ENCODE assay signal across 15 cellular contexts in genomic region chr16:73051216-73051615, GRCh38. TPM values are rescaled to one million over a fixed set of nuclear protein-coding genes. Genes with fewer than 3 reads are reported as not detected.
A peak's percentile ranks its signal among the peaks of the same experiment; 100 is the strongest.
DNase-seq lines count a peak whose midpoint lies in the region; ATAC-seq, FAIRE-seq and TF ChIP-seq lines count a peak whose summit lies in the region.
"Had no signal": no experiment of that assay in that cellular context is flagged by ENCODE, and none has a peak within 500 bp of the region (broad histone marks: within the 10 kb centered on the region; RNA-seq: fewer than 3 reads in every experiment).

No MANE protein-coding gene starts in this region.

- no peak for FAIRE-seq in HepG2 (lab: Jason Lieb, UNC)

- ATAC-seq in HepG2: no peak
- ATAC-seq: activated CD8-positive, alpha-beta T cell treated with anti-CD3 and anti-CD28 coated beads, Interleukin-2, amount 10 ng/mL, durations not matched to agents 7 days and 5 days had no signal

- TF ChIP-seq POLR2A in HepG2 (IDR thresholded peaks at IDR 0.05; ENCODE audit: insufficient read depth in 1 of 2, low read depth in 2 of 2, low read length in 2 of 2): no peak

- H3K27me3 ChIP-seq in HepG2 (ENCODE audit: control insufficient read depth in 1 of 2, insufficient read depth in 2 of 2, low read length in 2 of 2) (no peaks in the 10 kb centered on the region; a peak in 2 of 5 replicates), skeletal muscle satellite cell (ENCODE audit: control insufficient read depth, insufficient read depth, low read length) (no peaks in the 10 kb centered on the region)

- TF ChIP-seq CTCF in C4-2B (conservative IDR thresholded peaks at IDR 0.05): no peak
- TF ChIP-seq CTCF in WI38 (IDR thresholded peaks at IDR 0.05; ENCODE audit: low read depth, low read length): no peak
- TF ChIP-seq CTCF in HepG2 (CRISPR knock-in tag; IDR thresholded peaks at IDR 0.05): no peak

- POLR2A ChIA-PET in HepG2 (lab: Yijun Ruan, JAX): interaction anchor here (0.6 to 5.4 kb wide), 7 partner anchors 9 to 174 kb away, joined by 3 to 49 read pairs (median 4); no protein-coding TSS in a partner anchor

- H3K4me2 ChIP-seq in HepG2 (ENCODE audit: low read depth, low read length): peak overlapping the region; percentile 98
- peak overlapping the region; percentile 70 for H3K4me2 ChIP-seq in skeletal muscle satellite cell (ENCODE audit: low read length)

- H3K36me3 ChIP-seq in HepG2 (replicated peaks in 1 of 2; ENCODE audit: control insufficient read depth in 1 of 2, insufficient read depth in 2 of 2, low read length in 2 of 2) (no peaks in the 10 kb centered on the region), skeletal muscle satellite cell (ENCODE audit: insufficient read depth, low read length) (no peaks in the 10 kb centered on the region)

- peaks cover 93% of the 10 kb centered on the region for H3K79me2 ChIP-seq in HepG2 (ENCODE audit: insufficient read depth, low read length)

- H3K9ac ChIP-seq in HepG2 (ENCODE audit: insufficient read depth, low read depth, low read length) (peak overlapping the region; percentile 92; the same call in 1 of the 2 replicates), skeletal muscle satellite cell (ENCODE audit: low read depth, low read length) (peak overlapping the region; percentile 86)

- peak overlapping the region; percentile 3 for H3K4me3 ChIP-seq in WI38 (ENCODE audit: low read depth, low read length)
- H3K4me3 ChIP-seq in HepG2 (replicated peaks in 1 of 3; ENCODE audit: insufficient read depth in 1 of 3, low read depth in 2 of 3, low read length in 3 of 3): peak overlapping the region in 1 of 3 experiments; percentile 55; a peak in 3 of 6 replicates
- H3K4me3 ChIP-seq in skeletal muscle satellite cell (ENCODE audit: low read length): peak overlapping the region; percentile 2

- intact Hi-C loops in HepG2 (cut with micrococcal nuclease; ENCODE audit: unreplicated experiment): loop anchor here (1.0 kb wide), 1 partner anchor 126 kb away; no protein-coding TSS in a partner anchor

- peak overlapping the region; percentile 97 for H3K27ac ChIP-seq in C4-2B
- peak overlapping the region; percentile 89 for H3K27ac ChIP-seq in HepG2 (ENCODE audit: extremely low read length, insufficient read depth, low read length)

- in situ Hi-C loops in HepG2 (cut with HindIII; ENCODE audit: extremely low pct_ligation_motif_present, low pct_unique_long_range_greater_than_20kb): no loop called here

- 57% methylated on average over 5 of the region's 5 CpGs for WGBS in HepG2 (ENCODE audit: low lambda C conversion rate)

- no peaks in the 10 kb centered on the region for H4K20me1 ChIP-seq in HepG2 (ENCODE audit: insufficient read depth, low read length)

- H3K4me1 ChIP-seq in HepG2 (ENCODE audit: insufficient read depth, low read length): peaks cover 82% of the 10 kb centered on the region
- peaks cover 84% of the 10 kb centered on the region for H3K4me1 ChIP-seq in skeletal muscle satellite cell (ENCODE audit: control insufficient read depth, insufficient read depth, low read length)

- no peak for DNase-seq in HepG2 (ENCODE audit: low spot score)
- DNase-seq in NAMALWA (ENCODE audit: low spot score): no peak
- no peak for DNase-seq in GM19238 (ENCODE audit: insufficient read length, low spot score)
- no peak for DNase-seq in HPDE6-E6E7 (ENCODE audit: extremely low spot score)
- DNase-seq in ecto neural progenitor cell (ENCODE audit: low spot score): no peak
- DNase-seq: activated CD8-positive, alpha-beta T cell treated with anti-CD3 and anti-CD28 coated beads, Interleukin-2, amount 10 ng/mL, durations not matched to agents 7 days and 5 days; AML-193; DMS 273 treated with DMSO at 0.1 percent for 48 hours; glutamatergic neuron; MV-4-11; stimulated activated CD4-positive, alpha-beta T cell treated with anti-CD3 and anti-CD28 coated beads, Interleukin-1b, Interleukin-23, amount 100 ng/mL, for 48 hours; stimulated activated CD8-positive, alpha-beta memory T cell treated with anti-CD3 and anti-CD28 coated beads, Interleukin-4, amount 100 ng/mL, for 48 hours had no signal

- no peak for TF ChIP-seq RAD21 in HepG2 (CRISPR knock-in tag; IDR thresholded peaks at IDR 0.05)

- H3K9me3 ChIP-seq in HepG2 (ENCODE audit: low read length): no peaks in the 10 kb centered on the region
- no peaks in the 10 kb centered on the region for H3K9me3 ChIP-seq in skeletal muscle satellite cell (replicated peaks; ENCODE audit: low read length)

- CTCF ChIA-PET in HepG2 (lab: Yijun Ruan, JAX; ENCODE audit: low intra/inter-chr PET ratio, low total read pairs): no interaction called here

- H2AFZ ChIP-seq in HepG2 (ENCODE audit: low read length): no peak overlapping the region

- TF ChIP-seq EP300 in HepG2 (IDR thresholded peaks at IDR 0.05; ENCODE audit: low read depth in 2 of 2, low read length in 2 of 2): no peak
- TF ChIP-seq EP300 in HepG2 (CRISPR knock-in tag; IDR thresholded peaks at IDR 0.05; ENCODE audit: borderline replicate concordance): no peak

- BruUV-seq in HepG2 (replicated peaks; lab: Mats Ljungman, UMichigan): no TSS peak

TF ChIP-seq in HepG2, 621 proteins besides CTCF, POLR2A, EP300 and RAD21 (continues in another document):
- TF ChIP-seq YEATS2 (CRISPR knock-in tag; IDR thresholded peaks at IDR 0.05; ENCODE audit: borderline replicate concordance): no peak
- 0 out of 2 replicates have a peak, but pooled peaks have one; percentile 1 for TF ChIP-seq ZNF558 (CRISPR knock-in tag; IDR thresholded peaks at IDR 0.05; ENCODE audit: borderline replicate concordance)
- no peak for TF ChIP-seq ZNF766 (CRISPR knock-in tag; IDR thresholded peaks at IDR 0.05; ENCODE audit: borderline replicate concordance)
- TF ChIP-seq ZNF142 (CRISPR knock-in tag; IDR thresholded peaks at IDR 0.05): 0 out of 2 replicates have a peak, but pooled peaks have one; percentile 7
- TF ChIP-seq ZNF3 (CRISPR knock-in tag; IDR thresholded peaks at IDR 0.05): no peak
- TF ChIP-seq ONECUT2 (CRISPR knock-in tag; IDR thresholded peaks at IDR 0.05): no peak

RNA-seq across cellular contexts. Expression of gene ZFHX3, which starts 3.3 kb away (rescaled TPM):
- 6.0 and 12.3 TPM in 2 replicates for total RNA-seq in HepG2 (2016; rRNA removed; fragmentation: Illumina TruSeq; extraction: Trizol)
- total RNA-seq in HepG2 (2016; cell fraction: cytosol; rRNA removed; fragmentation: Illumina TruSeq; extraction: Trizol; ENCODE audit: low read depth): 1.8 and 1.9 TPM in 2 replicates
- total RNA-seq in HepG2 (2016; cell fraction: insoluble cytoplasmic fraction; rRNA removed; fragmentation: Illumina TruSeq; extraction: Trizol): 5.6 and 10.6 TPM in 2 replicates
- 5.0 and 5.6 TPM in 2 replicates for total RNA-seq in HepG2 (2016; cell fraction: membrane; rRNA removed; fragmentation: Illumina TruSeq; extraction: Trizol)
- 15.3 and 19.7 TPM in 2 replicates for total RNA-seq in HepG2 (2016; cell fraction: nucleus; rRNA removed; fragmentation: Illumina TruSeq; extraction: Trizol)
- polyA plus RNA-seq in HepG2 (2011; rRNA removed): 5.0 and 5.3 TPM in 2 replicates
- polyA plus RNA-seq in HepG2 (2011; cell fraction: cytosol; rRNA removed): 3.5 and 4.2 TPM in 2 replicates
- 10.2 and 11.2 TPM in 2 replicates for polyA plus RNA-seq in HepG2 (2011; cell fraction: nucleus; rRNA removed)
- 12.6 and 14.4 TPM in 2 replicates for polyA plus RNA-seq in HepG2 (2012)
- 0.31 and 0.36 TPM in 2 replicates for polyA plus RNA-seq in HepG2 (2016; cell fraction: cytosol; fragmentation: Illumina TruSeq; extraction: Trizol; ENCODE audit: low read depth)
- 8.6 and 11.4 TPM in 2 replicates for polyA plus RNA-seq in HepG2 (2016; cell fraction: insoluble cytoplasmic fraction; fragmentation: Illumina TruSeq; extraction: Trizol; ENCODE audit: low read depth)
- polyA plus RNA-seq in HepG2 (2016; cell fraction: membrane; fragmentation: Illumina TruSeq; extraction: Trizol; ENCODE audit: low read depth): 1.0 and 1.4 TPM in 2 replicates
- 16.2 and 17.6 TPM in 2 replicates for polyA plus RNA-seq in HepG2 (2016; cell fraction: nucleus; fragmentation: Illumina TruSeq; extraction: Trizol; ENCODE audit: insufficient read depth, low read depth)
- polyA minus RNA-seq in HepG2 (2011; rRNA and poly(A)+ RNA removed; ENCODE audit: low replicate concordance): 12.7 and 18.2 TPM in 2 replicates
- polyA minus RNA-seq in HepG2 (2011; cell fraction: cytosol; rRNA and poly(A)+ RNA removed): 16.9 and 20.7 TPM in 2 replicates
- 23.9 and 27.2 TPM in 2 replicates for polyA minus RNA-seq in HepG2 (2011; cell fraction: nucleus; rRNA and poly(A)+ RNA removed)
- total RNA-seq in skeletal muscle satellite cell (2012; rRNA removed): 5.1 and 8.3 TPM in 2 replicates
